Comparison of ENCODE assay signal across 8 cellular contexts in genomic region chr12:106249411-106250135, GRCh38. TPM values are rescaled to one million over a fixed set of nuclear protein-coding genes. Genes with fewer than 3 reads are reported as not detected.
DNase-seq lines count a peak whose midpoint lies in the region; ATAC-seq and TF ChIP-seq lines count a peak whose summit lies in the region.

No MANE protein-coding gene starts in this region.

- ATAC-seq in HG02759 (IDR thresholded peaks at IDR 0.05; ENCODE audit: unreplicated experiment) = peak; percentile 60
- no peak for ATAC-seq in WTC11
- no peak for ATAC-seq in naive thymus-derived CD8-positive, alpha-beta T cell
- ATAC-seq in activated naive CD4-positive, alpha-beta T cell treated with anti-CD3 and anti-CD28 coated beads, Interleukin-2, amount 50 U/mL, for 72 hours = no peak

- peaks cover 31% of the 10 kb centered on the region for H3K4me1 Mint-ChIP-seq in activated naive CD4-positive, alpha-beta T cell treated with anti-CD3 and anti-CD28 coated beads, Interleukin-2, amount 50 U/mL, for 24 hours
- H3K4me1 Mint-ChIP-seq in WTC11 = peaks cover 28% of the 10 kb centered on the region
- peaks cover 12 to 41% (median 32%) of the 10 kb centered on the region in 4 donors for H3K4me1 Mint-ChIP-seq in naive thymus-derived CD8-positive, alpha-beta T cell

- H3K36me3 ChIP-seq in SJCRH30 = no peaks in the 10 kb centered on the region

- no peak overlapping the region for H3K27ac ChIP-seq in SJCRH30

- no peaks in the 10 kb centered on the region for H3K27me3 ChIP-seq in SJCRH30

- POLR2A ChIA-PET in WTC11 (lab: Charles Lee) = no interaction called here
- POLR2A ChIA-PET in naive thymus-derived CD8-positive, alpha-beta T cell (lab: Charles Lee) = interaction anchor here (2.7 to 7.2 kb wide), 3 partner anchors 22 to 53 kb away, joined by 11 to 118 read pairs (median 63); partner anchors contain the start of gene TCP11L2

- CTCF ChIA-PET in WTC11 (lab: Charles Lee) = no interaction called here

- TF ChIP-seq CTCF in WTC11 (IDR thresholded peaks at IDR 0.05) = no peak

- H3K27me3 Mint-ChIP-seq in activated naive CD4-positive, alpha-beta T cell treated with anti-CD3 and anti-CD28 coated beads, Interleukin-2, amount 50 U/mL, for 24 hours = no peaks in the 10 kb centered on the region
- H3K27me3 Mint-ChIP-seq in WTC11 (ENCODE audit: low read depth) = no peaks in the 10 kb centered on the region
- H3K27me3 Mint-ChIP-seq in naive thymus-derived CD8-positive, alpha-beta T cell = no peaks in the 10 kb centered on the region

- no peaks in the 10 kb centered on the region for H3K9me3 Mint-ChIP-seq in activated naive CD4-positive, alpha-beta T cell treated with anti-CD3 and anti-CD28 coated beads, Interleukin-2, amount 50 U/mL, for 24 hours
- H3K9me3 Mint-ChIP-seq in WTC11 = no peaks in the 10 kb centered on the region
- H3K9me3 Mint-ChIP-seq in naive thymus-derived CD8-positive, alpha-beta T cell = no peaks in the 10 kb centered on the region
- no peaks in the 10 kb centered on the region for H3K9me3 Mint-ChIP-seq in activated naive CD4-positive, alpha-beta T cell treated with anti-CD3 and anti-CD28 coated beads, Interleukin-2, amount 50 U/mL, for 72 hours

- peaks cover 6% of the 10 kb centered on the region for H3K4me1 ChIP-seq in SJCRH30

- peak overlapping the region; percentile 66 for H3K27ac Mint-ChIP-seq in activated naive CD4-positive, alpha-beta T cell treated with anti-CD3 and anti-CD28 coated beads, Interleukin-2, amount 50 U/mL, for 24 hours
- no peak overlapping the region for H3K27ac Mint-ChIP-seq in WTC11
- H3K27ac Mint-ChIP-seq in naive thymus-derived CD8-positive, alpha-beta T cell = peak overlapping the region; percentile 69 to 98 (median 95)
- no peak overlapping the region for H3K27ac Mint-ChIP-seq in activated naive CD4-positive, alpha-beta T cell treated with anti-CD3 and anti-CD28 coated beads, Interleukin-2, amount 50 U/mL, for 72 hours

- H3K36me3 Mint-ChIP-seq in activated naive CD4-positive, alpha-beta T cell treated with anti-CD3 and anti-CD28 coated beads, Interleukin-2, amount 50 U/mL, for 24 hours = no peaks in the 10 kb centered on the region
- H3K36me3 Mint-ChIP-seq in WTC11 = no peaks in the 10 kb centered on the region
- H3K36me3 Mint-ChIP-seq in naive thymus-derived CD8-positive, alpha-beta T cell = no peaks in the 10 kb centered on the region
- H3K36me3 Mint-ChIP-seq in activated naive CD4-positive, alpha-beta T cell treated with anti-CD3 and anti-CD28 coated beads, Interleukin-2, amount 50 U/mL, for 72 hours = no peaks in the 10 kb centered on the region

- DNase-seq in activated naive CD4-positive, alpha-beta T cell treated with Interleukin-2 at 50 U/mL for 16 hours = no peak
- DNase-seq in WTC11 (ENCODE audit: low spot score) = no peak
- DNase-seq in naive thymus-derived CD8-positive, alpha-beta T cell = peak in 3 of 10 donors; percentile 7 to 10 (median 7)
- no peak for DNase-seq in SJCRH30
- DNase-seq in SKM-1 treated with dmso at 0.1 percent for 144 hours (lab: John Stamatoyannopoulos, UW; ENCODE audit: unreplicated experiment) = no peak
- DNase-seq in activated naive CD4-positive, alpha-beta T cell treated with anti-CD3 and anti-CD28 coated beads, Interleukin-2, amount 50 U/mL, for 72 hours (ENCODE audit: low spot score in 2 of 2) = no peak

- no peak overlapping the region for H3K4me3 ChIP-seq in SJCRH30

- no peaks in the 10 kb centered on the region for H3K9me3 ChIP-seq in SJCRH30 (replicated peaks)

- H3K4me3 Mint-ChIP-seq in activated naive CD4-positive, alpha-beta T cell treated with anti-CD3 and anti-CD28 coated beads, Interleukin-2, amount 50 U/mL, for 24 hours = peak overlapping the region; percentile 84
- peak overlapping the region; percentile 73 for H3K4me3 Mint-ChIP-seq in WTC11
- peak overlapping the region; percentile 75 to 91 (median 86) for H3K4me3 Mint-ChIP-seq in naive thymus-derived CD8-positive, alpha-beta T cell

TF ChIP-seq in WTC11, 78 proteins besides CTCF, POLR2A, EP300 and RAD21 (continues in another document):
- TF ChIP-seq ZNF416 (CRISPR knock-in tag; IDR thresholded peaks at IDR 0.05) (no peak), JUN (CRISPR knock-in tag; IDR thresholded peaks at IDR 0.05) (no peak), ZMAT4 (CRISPR knock-in tag; IDR thresholded peaks at IDR 0.05) (no peak), IRF2 (CRISPR knock-in tag; IDR thresholded peaks at IDR 0.05; ENCODE audit: borderline replicate concordance, low read depth) (no peak), ZNF532 (CRISPR knock-in tag; IDR thresholded peaks at IDR 0.05; ENCODE audit: borderline replicate concordance) (no peak), IRF1 (CRISPR knock-in tag; IDR thresholded peaks at IDR 0.05) (no peak), TEAD4 (CRISPR knock-in tag; IDR thresholded peaks at IDR 0.05) (no peak), ZNF317 (CRISPR knock-in tag; IDR thresholded peaks at IDR 0.05; ENCODE audit: borderline replicate concordance, low read depth) (no peak), RORB (CRISPR knock-in tag; IDR thresholded peaks at IDR 0.05) (no peak), ZNF263 (CRISPR knock-in tag; IDR thresholded peaks at IDR 0.05; ENCODE audit: low read depth) (no peak), TEAD1 (CRISPR knock-in tag; IDR thresholded peaks at IDR 0.05) (no peak), EMX1 (CRISPR knock-in tag; IDR thresholded peaks at IDR 0.05) (no peak)

RNA-seq across cellular contexts. Expression of gene CKAP4, which starts 1.8 kb away (rescaled TPM):
- 67.2 to 69.6 TPM (median 67.8 TPM) in 3 replicates for total RNA-seq in WTC11 (2021)
- 10 to 100 TPM; 13.7 to 14.4 TPM for total RNA-seq in naive thymus-derived CD8-positive, alpha-beta T cell
- 10 to 100 TPM; 11.2 to 11.9 (median 11.2) TPM for polyA plus RNA-seq in naive thymus-derived CD8-positive, alpha-beta T cell
- total RNA-seq in SJCRH30 (2014; rRNA removed; shearing (Covaris generic)) = 47.8 and 50.7 TPM in 2 replicates
- 10 to 100 TPM in 1 of 2 donors, 1 to 10 TPM in 1; 5.1 to 17.4 TPM for total RNA-seq in activated naive CD4-positive, alpha-beta T cell treated with anti-CD3 and anti-CD28 coated beads, Interleukin-2, amount 50 U/mL, for 72 hours

RNA-seq across cellular contexts. Expression of gene TCP11L2, which starts 53.0 kb away (rescaled TPM):
- total RNA-seq in WTC11 (2021) = 11.9 to 12.8 TPM (median 12.3 TPM) in 3 replicates
- total RNA-seq in naive thymus-derived CD8-positive, alpha-beta T cell = 100 to 1,000 TPM; 203 to 211 TPM
- polyA plus RNA-seq in naive thymus-derived CD8-positive, alpha-beta T cell = 10 to 100 TPM; 30.6 to 45.4 (median 34.7) TPM
- 0.25 and 0.30 TPM in 2 replicates for total RNA-seq in SJCRH30 (2014; rRNA removed; shearing (Covaris generic))
- total RNA-seq in activated naive CD4-positive, alpha-beta T cell treated with anti-CD3 and anti-CD28 coated beads, Interleukin-2, amount 50 U/mL, for 72 hours = 10 to 100 TPM; 19.2 to 19.6 TPM

Comparison
In these comparisons a context has a peak if more than half of its experiments do, and no peak if none do; other contexts are left out.
1. H3K27ac Mint-ChIP-seq: peak in activated naive CD4-positive, alpha-beta T cell treated with anti-CD3 and anti-CD28 coated beads, Interleukin-2, amount 50 U/mL, for 24 hours (single experiment) and naive thymus-derived CD8-positive, alpha-beta T cell (10 of 10); none in WTC11 (single experiment) and activated naive CD4-positive, alpha-beta T cell treated with anti-CD3 and anti-CD28 coated beads, Interleukin-2, amount 50 U/mL, for 72 hours (0 of 2).
2. Peak in every context shown above with its lines, with median percentiles within 50 percentile points of each other: H3K4me3 Mint-ChIP-seq.